ENCODE assay signal across 11 cellular contexts in the genomic region with DNA sequence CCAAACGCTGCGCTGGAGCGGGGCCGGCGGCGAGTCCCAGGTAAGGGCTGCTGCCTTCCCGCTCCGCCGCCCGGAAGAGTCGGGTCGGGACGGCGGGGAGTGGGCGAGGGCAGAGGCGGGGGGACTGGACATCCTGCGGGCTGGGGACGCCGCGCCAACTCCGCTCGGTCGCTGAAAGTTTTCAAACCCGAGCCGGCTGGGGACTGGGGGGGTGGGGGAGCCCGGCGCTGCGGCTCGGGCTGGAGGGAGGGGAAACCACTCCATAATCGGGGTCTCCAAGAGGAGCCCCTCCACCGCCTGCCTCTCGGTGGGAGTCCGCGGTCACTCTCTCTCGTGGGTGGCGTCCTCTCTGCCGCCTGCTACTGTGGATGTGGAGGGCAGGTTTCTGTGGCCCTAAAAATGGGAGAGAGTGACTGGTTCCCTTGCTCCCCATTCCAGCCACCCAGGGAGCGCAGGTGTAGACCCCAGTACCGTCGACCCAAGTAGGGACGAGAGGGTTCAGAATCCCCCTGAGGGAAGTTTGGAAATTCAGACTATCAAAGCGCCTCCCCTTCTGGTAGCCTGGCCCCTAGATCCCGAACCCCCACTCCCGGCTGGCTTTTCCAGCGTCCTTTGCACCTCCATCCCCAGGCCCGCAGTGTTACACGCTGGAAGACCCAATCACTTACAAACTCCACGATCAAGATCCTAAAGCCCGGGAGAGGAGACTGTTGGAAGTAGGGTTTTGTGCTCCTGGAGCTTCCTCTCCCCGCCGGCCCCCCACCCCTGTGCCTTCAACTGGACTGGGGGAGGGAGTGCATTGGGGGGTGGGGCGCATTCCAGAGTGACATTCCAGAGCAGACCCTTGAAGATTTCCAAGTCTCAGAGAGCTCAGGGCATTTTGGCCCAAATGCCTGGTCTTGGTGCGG. TPM values are rescaled to one million over a fixed set of nuclear protein-coding genes. Genes with fewer than 3 reads are reported as not detected.
DNase-seq lines count a peak whose midpoint lies in the region; ATAC-seq and TF ChIP-seq lines count a peak whose summit lies in the region.
"Had no signal": no experiment of that assay in that cellular context is flagged by ENCODE, and none has a peak within 500 bp of the region (broad histone marks: within the 10 kb centered on the region; RNA-seq: fewer than 3 reads in every experiment).

No MANE protein-coding gene starts in this region.

- no peak for TF ChIP-seq POLR2A in prostate gland (IDR thresholded peaks at IDR 0.05)

- ATAC-seq in right cardiac atrium, result no peak

- H3K9me3 Mint-ChIP-seq in Calu3 (ENCODE audit: low read depth, unreplicated experiment), result no peaks in the 10 kb centered on the region

- H3K4me1 Mint-ChIP-seq in Calu3 (ENCODE audit: low read depth, unreplicated experiment), result peaks cover 34% of the 10 kb centered on the region

- H3K9me3 ChIP-seq in SJSA1 (replicated peaks) (peaks cover 2% of the 10 kb centered on the region), right cardiac atrium (ENCODE audit: control insufficient read depth, low read length) (no peaks in the 10 kb centered on the region), prostate gland (no peaks in the 10 kb centered on the region)

- peaks cover 31% of the 10 kb centered on the region for H3K36me3 Mint-ChIP-seq in Calu3 (ENCODE audit: insufficient read depth, unreplicated experiment)

- 12% methylated on average over 53 of the region's 53 CpGs for WGBS in right cardiac atrium
- WGBS in prostate gland, result 13% methylated on average over 37 of the region's 53 CpGs

- no peak for TF ChIP-seq CTCF in Calu3 (IDR thresholded peaks at IDR 0.05; ENCODE audit: unreplicated experiment)
- no peak for TF ChIP-seq CTCF in prostate gland (IDR thresholded peaks at IDR 0.05)
- no peak for TF ChIP-seq CTCF in GM13976 (IDR thresholded peaks at IDR 0.05; ENCODE audit: borderline replicate concordance, control extremely low read depth, extremely low read depth, insufficient read depth, missing control alignments)

- in situ Hi-C loops in GM13976 (cut with MboI; ENCODE audit: low sequenced_read_pairs, unreplicated experiment), result no loop called here

- H3K27ac ChIP-seq in SJSA1, result no peak overlapping the region
- H3K27ac ChIP-seq in right cardiac atrium (ENCODE audit: low read length), result no peak overlapping the region
- peak overlapping the region; percentile 95 to 98 for H3K27ac ChIP-seq in prostate gland

- H3K4me1 ChIP-seq in SJSA1 (replicated peaks) (peaks cover 40% of the 10 kb centered on the region), right cardiac atrium (ENCODE audit: control insufficient read depth, insufficient read depth, low read length) (peaks cover 4% of the 10 kb centered on the region), prostate gland (replicated peaks) (peaks cover 15% of the 10 kb centered on the region)

- CTCF ChIA-PET in Calu3 (lab: Charles Lee), result interaction anchor here (0.6 kb wide), 1 partner anchor 1092 kb away, joined by 7 read pairs; no protein-coding TSS in a partner anchor

- H3K27me3 ChIP-seq in SJSA1 (replicated peaks) (peaks cover 15% of the 10 kb centered on the region), right cardiac atrium (ENCODE audit: control insufficient read depth, insufficient read depth) (no peaks in the 10 kb centered on the region), prostate gland (replicated peaks; ENCODE audit: insufficient read depth) (no peaks in the 10 kb centered on the region)

- no TSS peak for BruUV-seq in Calu3 (replicated peaks; lab: Mats Ljungman, UMichigan)

- intact Hi-C loops in Calu3 (cut with micrococcal nuclease; ENCODE audit: unreplicated experiment), result no loop called here
- intact Hi-C loops in right cardiac atrium (cut with DNase I), result no loop called here
- intact Hi-C loops in prostate gland (cut with DNase I), result no loop called here

- DNase-seq in Calu3 (no peak), SJSA1 (ENCODE audit: low read depth in 1 of 2, low spot score in 2 of 2) (no peak), right cardiac atrium (peak in 1 of 3 donors; percentile 38), prostate gland (ENCODE audit: low spot score) (no peak), GM13976 (ENCODE audit: low spot score) (no peak), T1000 (lab: John Stamatoyannopoulos, UW) (no peak), H4 (ENCODE audit: low spot score) (no peak), AML-193 (lab: John Stamatoyannopoulos, UW) (no peak)

- H3K27ac Mint-ChIP-seq in Calu3 (ENCODE audit: unreplicated experiment), result no peak overlapping the region
- H3K27ac Mint-ChIP-seq: activated T-helper 2 cell treated with anti-CD3 and anti-CD28 coated beads, Interferon-gamma antibody, Interleukin-2, Interleukin-4, amounts not matched to agents 10 μg/mL and 5 μg/mL and 100 μg/mL, durations not matched to agents 14 hours and 24 hours and 36 hours had no signal

- H3K4me3 ChIP-seq in SJSA1, result peak overlapping the region; percentile 50
- peak overlapping the region; percentile 57 for H3K4me3 ChIP-seq in right cardiac atrium (ENCODE audit: low read length)
- peak overlapping the region; percentile 72 to 81 for H3K4me3 ChIP-seq in prostate gland

- H3K27me3 Mint-ChIP-seq in Calu3 (ENCODE audit: unreplicated experiment), result no peaks in the 10 kb centered on the region

- H3K4me3 Mint-ChIP-seq in Calu3 (ENCODE audit: low read depth, unreplicated experiment), result peak overlapping the region; percentile 91

- no peaks in the 10 kb centered on the region for H3K36me3 ChIP-seq in SJSA1
- no peaks in the 10 kb centered on the region for H3K36me3 ChIP-seq in prostate gland

RNA-seq across cellular contexts. Expression of gene GPRC5C, which starts 0.8 kb away (rescaled TPM):
- total RNA-seq in Calu3 (2022), result 37.3 and 48.7 TPM in 2 replicates
- 46.5 and 48.4 TPM in 2 replicates for total RNA-seq in SJSA1 (2014; rRNA removed; shearing (Covaris generic))
- total RNA-seq in right cardiac atrium, result 10 to 100 TPM; 27.3 to 40.8 (median 32.1) TPM
- polyA plus RNA-seq in right cardiac atrium, result 26.5 TPM
- total RNA-seq in prostate gland, result 100 to 1,000 TPM in 1 of 2 donors, 10 to 100 TPM in 1; 66.3 to 186 TPM
- 63.4 and 78.9 TPM in 2 replicates for total RNA-seq in H4 (2014; rRNA removed; shearing (Covaris generic))
- total RNA-seq: LHCN-M2 had no signal

RNA-seq across cellular contexts. Expression of gene CD300A, which starts 33.7 kb away (rescaled TPM):
- total RNA-seq in Calu3 (2022) (0.45 TPM in 1 of 2 replicates, not detected in the other), right cardiac atrium (1 to 10 TPM; 4.8 to 5.7 (median 5.4) TPM), prostate gland (1 to 10 TPM; 2.1 to 4.1 TPM)
- total RNA-seq in SJSA1 (2014; rRNA removed; shearing (Covaris generic)), result not detected in 2 replicates
- polyA plus RNA-seq in right cardiac atrium, result 2.2 TPM
- total RNA-seq in H4 (2014; rRNA removed; shearing (Covaris generic)), result not detected in 2 replicates
- total RNA-seq: LHCN-M2, SK-MEL-5 had no signal

Comparison
In these comparisons a context has a peak if more than half of its experiments do, and no peak if none do; other contexts are left out.
1. H3K27ac ChIP-seq: peak in prostate gland (2 of 2); none in SJSA1 (single experiment) and right cardiac atrium (single experiment).
2. Peak in every context shown above with its lines, with median percentiles within 50 percentile points of each other: H3K4me3 ChIP-seq.